ENCODE assay signal across 2 cellular contexts in genomic region chr3:128457918-128458317, GRCh38.
TF ChIP-seq lines count a peak whose summit lies in the region.

No MANE protein-coding gene starts in this region.

TF ChIP-seq in IMR-90, 13 proteins besides CTCF, POLR2A, EP300 and RAD21:
- TF ChIP-seq MAFK (IDR thresholded peaks at IDR 0.05; ENCODE audit: low read depth, low read length), result no peak
- TF ChIP-seq MXI1 (IDR thresholded peaks at IDR 0.05; ENCODE audit: borderline replicate concordance, low read depth, low read length), result no peak
- no peak for TF ChIP-seq CHD1 (IDR thresholded peaks at IDR 0.05; ENCODE audit: low read depth, low read length)
- TF ChIP-seq SMC3 (IDR thresholded peaks at IDR 0.05; ENCODE audit: low read depth, low read length), result no peak
- TF ChIP-seq FOS (IDR thresholded peaks at IDR 0.05; ENCODE audit: low read depth, low read length), result no peak
- TF ChIP-seq CEBPB (IDR thresholded peaks at IDR 0.05; ENCODE audit: low read depth, low read length), result no peak
- TF ChIP-seq MAZ (IDR thresholded peaks at IDR 0.05; ENCODE audit: borderline replicate concordance, low read depth, low read length), result no peak
- TF ChIP-seq USF2 (IDR thresholded peaks at IDR 0.05; ENCODE audit: low read depth, low read length), result no peak
- no peak for TF ChIP-seq NFE2L2 (IDR thresholded peaks at IDR 0.05; ENCODE audit: low read depth, low read length)

TF ChIP-seq in H1, 55 proteins besides CTCF, POLR2A, EP300 and RAD21:
- TF ChIP-seq POLR2AphosphoS5 (IDR thresholded peaks at IDR 0.05; ENCODE audit: low read depth, low read length) (no peak), USF2 (IDR thresholded peaks at IDR 0.05; ENCODE audit: low read length) (no peak), KDM4A (IDR thresholded peaks at IDR 0.05; ENCODE audit: low read depth, low read length, severe bottlenecking) (no peak), TCF12 (IDR thresholded peaks at IDR 0.05; ENCODE audit: low read depth, low read length) (no peak), RBBP5 (IDR thresholded peaks at IDR 0.05; ENCODE audit: borderline replicate concordance, low read depth, low read length) (no peak), ATF2 (IDR thresholded peaks at IDR 0.05; ENCODE audit: low read length) (no peak), POU5F1 (IDR thresholded peaks at IDR 0.05; ENCODE audit: low read depth, low read length) (no peak), NANOG (IDR thresholded peaks at IDR 0.05; ENCODE audit: insufficient read depth, low read depth, low read length, poor library complexity, severe bottlenecking) (no peak), BCL11A (IDR thresholded peaks at IDR 0.05; ENCODE audit: low read depth in 2 of 2, low read length in 2 of 2) (no peak), TEAD4 (IDR thresholded peaks at IDR 0.05; ENCODE audit: low read depth, low read length) (no peak), HDAC2 (IDR thresholded peaks at IDR 0.05; ENCODE audit: borderline replicate concordance in 1 of 2, low read depth in 2 of 2, low read length in 2 of 2) (no peak), SIX5 (IDR thresholded peaks at IDR 0.05; ENCODE audit: low read depth, low read length) (no peak), SP1 (IDR thresholded peaks at IDR 0.05; ENCODE audit: low read depth, low read length) (no peak), CREB1 (IDR thresholded peaks at IDR 0.05) (no peak), SIRT6 (IDR thresholded peaks at IDR 0.05; ENCODE audit: low read length) (no peak)
